Comparison of ENCODE assay signal across 24 cellular contexts in the genomic region with DNA sequence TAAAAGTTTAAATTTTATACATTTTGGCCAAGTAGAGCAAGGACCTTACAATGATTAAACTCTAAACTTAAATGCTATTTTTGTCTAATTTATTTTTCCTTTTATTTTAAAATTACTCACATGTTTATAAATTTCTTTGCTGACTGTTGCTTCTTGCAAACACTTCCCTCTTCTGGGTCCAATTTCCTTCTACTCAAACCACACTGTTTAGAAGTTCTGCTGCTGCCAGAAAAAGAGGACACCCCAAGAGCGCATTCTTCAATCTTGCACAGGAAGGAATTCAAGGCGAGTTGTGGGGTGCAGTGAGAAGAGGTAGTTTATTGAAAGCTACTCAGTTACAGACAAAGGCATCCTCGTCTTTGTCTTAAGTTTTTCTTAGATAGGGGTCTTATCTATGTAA.
"Had no signal": no experiment of that assay in that cellular context is flagged by ENCODE, and none has a peak within 500 bp of the region (broad histone marks: within the 10 kb centered on the region; RNA-seq: fewer than 3 reads in every experiment).

No MANE protein-coding gene starts in this region.

- ATAC-seq: activated CD4-positive, alpha-beta T cell treated with anti-CD3 and anti-CD28 coated beads for 36 hours; gastrocnemius medialis; left ventricle myocardium superior; pancreas; right cardiac atrium; stimulated activated effector memory CD8-positive, alpha-beta T cell treated with anti-CD3 and anti-CD28 coated beads, Interleukin-12 subunit alpha, Interleukin-12 subunit beta, amount 100 ng/mL, for 72 hours had no signal

- H3K36me3 Mint-ChIP-seq: stimulated activated effector memory CD8-positive, alpha-beta T cell treated with anti-CD3 and anti-CD28 coated beads, Interleukin-12 subunit alpha, Interleukin-12 subunit beta, amount 100 ng/mL, for 72 hours had no signal

- H3K36me3 ChIP-seq: breast epithelium, colonic mucosa, esophagus muscularis mucosa, gastrocnemius medialis, pancreas, stomach, transverse colon, uterus had no signal

- H3K27ac ChIP-seq: breast epithelium, colonic mucosa, esophagus muscularis mucosa, gastrocnemius medialis, pancreas, stomach, transverse colon, uterus had no signal

- H3K4me3 ChIP-seq: breast epithelium, colonic mucosa, esophagus muscularis mucosa, gastrocnemius medialis, pancreas, stomach, transverse colon, uterus had no signal

- H3K27me3 ChIP-seq: breast epithelium, colonic mucosa, esophagus muscularis mucosa, gastrocnemius medialis, pancreas, stomach, transverse colon, uterus had no signal

- H3K27me3 Mint-ChIP-seq: activated naive CD8-positive, alpha-beta T cell treated with anti-CD3 and anti-CD28 coated beads for 36 hours had no signal

- H3K4me1 Mint-ChIP-seq: activated B cell treated with CpG ODN at 0.5 μM for 24 hours; activated CD4-positive, alpha-beta T cell treated with anti-CD3 and anti-CD28 coated beads for 36 hours; central memory CD8-positive, alpha-beta T cell; nephron; stimulated activated effector memory CD8-positive, alpha-beta T cell treated with anti-CD3 and anti-CD28 coated beads, Interleukin-12 subunit alpha, Interleukin-12 subunit beta, amount 100 ng/mL, for 72 hours had no signal

- FAIRE-seq: islet of Langerhans, pancreas had no signal

- H3K4me3 Mint-ChIP-seq: activated B cell treated with CpG ODN at 0.5 μM for 24 hours; activated CD4-positive, alpha-beta T cell treated with anti-CD3 and anti-CD28 coated beads for 36 hours; activated naive CD8-positive, alpha-beta T cell treated with anti-CD3 and anti-CD28 coated beads for 36 hours; central memory CD8-positive, alpha-beta T cell; nephron; stimulated activated effector memory CD8-positive, alpha-beta T cell treated with anti-CD3 and anti-CD28 coated beads, Interleukin-12 subunit alpha, Interleukin-12 subunit beta, amount 100 ng/mL, for 72 hours; T-helper 2 cell treated with Interferon-gamma antibody and Interleukin-4, amounts not matched to agents 5 μg/mL and 100 μg/mL, for 36 hours had no signal

- H3K9me3 Mint-ChIP-seq: activated B cell treated with CpG ODN at 0.5 μM for 24 hours; central memory CD8-positive, alpha-beta T cell; nephron; stimulated activated effector memory CD8-positive, alpha-beta T cell treated with anti-CD3 and anti-CD28 coated beads, Interleukin-12 subunit alpha, Interleukin-12 subunit beta, amount 100 ng/mL, for 72 hours; T-helper 2 cell treated with Interferon-gamma antibody and Interleukin-4, amounts not matched to agents 5 μg/mL and 100 μg/mL, for 36 hours had no signal

- H3K27ac Mint-ChIP-seq: activated B cell treated with CpG ODN at 0.5 μM for 24 hours; activated CD4-positive, alpha-beta T cell treated with anti-CD3 and anti-CD28 coated beads for 36 hours; activated naive CD8-positive, alpha-beta T cell treated with anti-CD3 and anti-CD28 coated beads for 36 hours; stimulated activated effector memory CD8-positive, alpha-beta T cell treated with anti-CD3 and anti-CD28 coated beads, Interleukin-12 subunit alpha, Interleukin-12 subunit beta, amount 100 ng/mL, for 72 hours; T-helper 2 cell treated with Interferon-gamma antibody and Interleukin-4, amounts not matched to agents 5 μg/mL and 100 μg/mL, for 36 hours had no signal

- H3K4me1 ChIP-seq: breast epithelium, colonic mucosa, esophagus muscularis mucosa, gastrocnemius medialis, pancreas, stomach, transverse colon, uterus had no signal

- DNase-seq: activated B cell treated with CpG ODN at 0.5 μM for 24 hours; activated CD4-positive, alpha-beta T cell treated with anti-CD3 and anti-CD28 coated beads for 36 hours; activated CD4-positive, alpha-beta T cell treated with anti-CD3 and anti-CD28 coated beads, Interleukin-2, amount 50 U/mL, for 4 hours; activated naive CD4-positive, alpha-beta T cell treated with Interleukin-2 at 50 U/mL for 16 hours; activated naive CD8-positive, alpha-beta T cell treated with anti-CD3 and anti-CD28 coated beads for 36 hours; activated T-cell treated with anti-CD3 and anti-CD28 coated beads, Interleukin-2, amount 50 U/mL, for 48 hours; colonic mucosa; gastrocnemius medialis; head of caudate nucleus; hypothalamus; left ventricle myocardium superior; mammary epithelial cell; pancreas; right cardiac atrium; stomach; transverse colon; uterus had no signal

- H3K9me3 ChIP-seq: breast epithelium, colonic mucosa, esophagus muscularis mucosa, gastrocnemius medialis, pancreas, stomach, transverse colon, uterus had no signal
